In the genomic region with DNA sequence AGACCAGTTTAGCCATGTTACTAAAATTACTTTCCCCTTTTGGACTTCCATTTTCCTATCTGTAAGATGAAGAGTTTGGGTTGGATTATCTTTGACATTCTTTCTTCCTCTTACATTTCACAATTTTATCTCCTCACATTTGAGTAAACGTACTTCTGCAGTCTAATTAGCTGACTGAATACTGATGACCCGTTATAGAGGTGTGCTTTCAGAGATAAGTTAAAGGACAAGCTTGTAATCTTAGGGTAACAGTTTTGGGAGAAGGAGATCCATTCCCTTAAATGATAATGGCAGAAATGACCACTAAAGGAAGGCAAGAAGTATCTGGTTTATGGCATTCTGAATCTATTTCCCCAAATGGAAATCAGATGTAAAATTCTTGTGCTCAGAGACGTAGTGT, we compare ENCODE assay signal across 11 cellular contexts.
"Had no signal": no experiment of that assay in that cellular context is flagged by ENCODE, and none has a peak within 500 bp of the region (broad histone marks: within the 10 kb centered on the region; RNA-seq: fewer than 3 reads in every experiment).

No MANE protein-coding gene starts in this region.

- H3K9ac ChIP-seq: GM23248 had no signal

- H3K9me3 Mint-ChIP-seq: GM23338, HFFc6 had no signal

- H3K27ac Mint-ChIP-seq: GM23338, H9, HFFc6 had no signal

- DNase-seq: GM23248, GOT3, H7, H9, HCEC 1CT, HFFc6 had no signal

- H3K4me2 ChIP-seq: GM23338 had no signal

- FAIRE-seq: H1, H54 had no signal

- H3K27ac ChIP-seq: GM23248 had no signal

- H2AFZ ChIP-seq: GM23248, GM23338 had no signal

- H3K4me1 ChIP-seq: HAP-1 had no signal

- H3K36me3 ChIP-seq: HAP-1 had no signal

- H3K4me3 Mint-ChIP-seq: GM23338, H9, HFFc6 had no signal

- H3K9me3 ChIP-seq: HAP-1 had no signal

- H3K4me3 ChIP-seq: GM23248, GM23338, HAP-1 had no signal

- ATAC-seq: GM23338, HCT116 had no signal
